Comparison of ENCODE assay signal across 8 cellular contexts in genomic region chr20:34363062-34364012, GRCh38. TPM values are rescaled to one million over a fixed set of nuclear protein-coding genes. Genes with fewer than 3 reads are reported as not detected.
DNase-seq lines count a peak whose midpoint lies in the region; ATAC-seq and TF ChIP-seq lines count a peak whose summit lies in the region.

TSS of gene ITCH (plus strand) at chr20:34363273. CDS start at chr20:34393812, 30,539 bp downstream.

- peak within 1 kb of the TSS; percentile 87 for H3K9ac ChIP-seq in muscle layer of colon (ENCODE audit: low read length)

- intact Hi-C loops in PC-9 (cut with micrococcal nuclease; ENCODE audit: unreplicated experiment), result loop anchor here (1.0 to 5.0 kb wide), 2 partner anchors 39 to 49 kb away; no protein-coding TSS in a partner anchor

- H3K4me1 ChIP-seq in PC-9 (replicated peaks; ENCODE audit: insufficient read depth) (peaks cover 57% of the 10 kb centered on the region), esophagus (ENCODE audit: control insufficient read depth in 2 of 2, insufficient read depth in 2 of 2, low read length in 1 of 2) (peaks cover 0 to 2% of the 10 kb centered on the region in 2 donors), muscle layer of colon (ENCODE audit: insufficient read depth, low read length) (peaks cover 43% of the 10 kb centered on the region)

- peaks cover 44% of the 10 kb centered on the region for H3K4me1 Mint-ChIP-seq in activated T-cell treated with anti-CD3 and anti-CD28 coated beads, Interleukin-2, amount 50 U/mL, for 24 hours (ENCODE audit: low read depth)

- peaks cover 32% of the 10 kb centered on the region for H3K36me3 Mint-ChIP-seq in activated T-cell treated with anti-CD3 and anti-CD28 coated beads, Interleukin-2, amount 50 U/mL, for 24 hours (ENCODE audit: low read depth)

- peak within 1 kb of the TSS; percentile 76 for H3K4me3 ChIP-seq in Jurkat, Clone E6-1 (ENCODE audit: low read length)
- H3K4me3 ChIP-seq in PC-9 (peak within 1 kb of the TSS; percentile 91), esophagus (ENCODE audit: low read depth in 1 of 2, low read length in 2 of 2) (peak within 1 kb of the TSS; percentile 84), muscle layer of colon (ENCODE audit: low read depth in 1 of 2, low read length in 2 of 2) (peak within 1 kb of the TSS; percentile 93 to 95)

- 0 to 1% methylated on average over 74 to 92 of the region's 92 CpGs for WGBS in esophagus, 2 donors

- H3K4me2 ChIP-seq in PC-9, result peak within 1 kb of the TSS; percentile 100

- H3K27ac Mint-ChIP-seq in activated T-cell treated with anti-CD3 and anti-CD28 coated beads, Interleukin-2, amount 50 U/mL, for 24 hours, result peak within 1 kb of the TSS; percentile 98

- H3K9me3 Mint-ChIP-seq in activated T-cell treated with anti-CD3 and anti-CD28 coated beads, Interleukin-2, amount 50 U/mL, for 24 hours, result no peaks in the 10 kb centered on the region

- no TSS peak for BruUV-seq in PC-9 (replicated peaks; lab: Mats Ljungman, UMichigan)

- H3K27ac ChIP-seq in PC-9 (peak within 1 kb of the TSS; percentile 94), esophagus (ENCODE audit: low read depth in 2 of 2, low read length in 1 of 2) (peak within 1 kb of the TSS; percentile 90 to 95), muscle layer of colon (ENCODE audit: low read depth, low read length) (peak within 1 kb of the TSS; percentile 99)

- H2AFZ ChIP-seq in PC-9, result no peak within 1 kb of the TSS; the same call in 1 of the 2 replicates

- no peaks in the 10 kb centered on the region for H3K27me3 Mint-ChIP-seq in activated T-cell treated with anti-CD3 and anti-CD28 coated beads, Interleukin-2, amount 50 U/mL, for 24 hours

- H3K36me3 ChIP-seq in PC-9 (ENCODE audit: low read depth), result peaks cover 35% of the 10 kb centered on the region
- no peaks in the 10 kb centered on the region for H3K36me3 ChIP-seq in esophagus (ENCODE audit: control insufficient read depth in 2 of 2, insufficient read depth in 2 of 2, low read length in 1 of 2)
- H3K36me3 ChIP-seq in muscle layer of colon (ENCODE audit: insufficient read depth, low read length), result no peaks in the 10 kb centered on the region

- TF ChIP-seq CTCF in PC-9 (conservative IDR thresholded peaks at IDR 0.05), result no peak

- peaks cover 59% of the 10 kb centered on the region for H3K79me2 ChIP-seq in PC-9 (ENCODE audit: low read depth)

- no peaks in the 10 kb centered on the region for H3K9me2 ChIP-seq in PC-9 (ENCODE audit: insufficient read depth)

- H4K20me1 ChIP-seq in PC-9 (ENCODE audit: insufficient read depth), result no peaks in the 10 kb centered on the region; the same call in 1 of the 2 replicates

- DNase-seq in DMS153 (lab: John Stamatoyannopoulos, UW) (peak; percentile 90), PC-9 (peak; percentile 89 to 95)
- peak; percentile 90 for DNase-seq in Jurkat, Clone E6-1 (ENCODE audit: low read depth, low spot score)
- peak; percentile 92 for DNase-seq in activated T-cell treated with anti-CD3 and anti-CD28 coated beads, Interleukin-2, amount 50 U/mL, for 24 hours
- DNase-seq in stimulated activated CD8-positive, alpha-beta memory T cell treated with anti-CD3 and anti-CD28 coated beads, Interleukin-7, amount 100 ng/mL, for 24 hours (ENCODE audit: low read depth), result peak; percentile 84

- POLR2A ChIA-PET in PC-9 (lab: Charles Lee; ENCODE audit: unreplicated experiment), result interaction anchor here (0.5 to 1.2 kb wide), 16 partner anchors 8 to 1533 kb away, joined by 3 to 13 read pairs (median 6); partner anchors contain the start of gene PIGU

- peak within 1 kb of the TSS; percentile 96 for H3K4me3 Mint-ChIP-seq in activated T-cell treated with anti-CD3 and anti-CD28 coated beads, Interleukin-2, amount 50 U/mL, for 24 hours

- peaks cover 60% of the 10 kb centered on the region for H3F3A ChIP-seq in PC-9 (ENCODE audit: insufficient read depth, low read depth)

- peak; percentile 93 for ATAC-seq in GM21619 (IDR thresholded peaks at IDR 0.05; ENCODE audit: unreplicated experiment)

- no peaks in the 10 kb centered on the region for H3K9me3 ChIP-seq in PC-9 (ENCODE audit: insufficient read depth, low read depth)
- H3K9me3 ChIP-seq in esophagus (ENCODE audit: control insufficient read depth in 2 of 2, insufficient read depth in 1 of 2, low read depth in 1 of 2, low read length in 1 of 2), result no peaks in the 10 kb centered on the region
- H3K9me3 ChIP-seq in muscle layer of colon (ENCODE audit: low read length), result no peaks in the 10 kb centered on the region

- CTCF ChIA-PET in PC-9 (lab: Charles Lee), result interaction anchor here (0.6 to 3.9 kb wide), 6 partner anchors 14 to 50 kb away, joined by 4 to 24 read pairs (median 8); no protein-coding TSS in a partner anchor

- H3K27me3 ChIP-seq in PC-9 (ENCODE audit: insufficient read depth, low read depth) (no peaks in the 10 kb centered on the region), esophagus (ENCODE audit: control insufficient read depth in 1 of 2, insufficient read depth in 2 of 2, low read length in 2 of 2) (no peaks in the 10 kb centered on the region), muscle layer of colon (ENCODE audit: control insufficient read depth in 1 of 2, insufficient read depth in 2 of 2, low read length in 2 of 2) (no peaks in the 10 kb centered on the region)

RNA-seq across cellular contexts. Expression of gene ITCH, which starts in this region (rescaled TPM):
- polyA plus RNA-seq in Jurkat, Clone E6-1 (2012; ENCODE audit: insufficient read depth, insufficient read length), result 22.8 TPM
- total RNA-seq in PC-9 (2021), result 91.6 and 144 TPM in 2 replicates
- polyA plus RNA-seq in esophagus, result 10 to 100 TPM; 19.3 to 19.7 TPM

Comparison
In these comparisons a context has a peak if more than half of its experiments do, and no peak if none do; other contexts are left out.
1. Peak in every context shown above with its lines: DNase-seq, ATAC-seq, H3K4me3 ChIP-seq and H3K27ac ChIP-seq.